Comparison of ENCODE assay signal across 8 cellular contexts in the genomic region with DNA sequence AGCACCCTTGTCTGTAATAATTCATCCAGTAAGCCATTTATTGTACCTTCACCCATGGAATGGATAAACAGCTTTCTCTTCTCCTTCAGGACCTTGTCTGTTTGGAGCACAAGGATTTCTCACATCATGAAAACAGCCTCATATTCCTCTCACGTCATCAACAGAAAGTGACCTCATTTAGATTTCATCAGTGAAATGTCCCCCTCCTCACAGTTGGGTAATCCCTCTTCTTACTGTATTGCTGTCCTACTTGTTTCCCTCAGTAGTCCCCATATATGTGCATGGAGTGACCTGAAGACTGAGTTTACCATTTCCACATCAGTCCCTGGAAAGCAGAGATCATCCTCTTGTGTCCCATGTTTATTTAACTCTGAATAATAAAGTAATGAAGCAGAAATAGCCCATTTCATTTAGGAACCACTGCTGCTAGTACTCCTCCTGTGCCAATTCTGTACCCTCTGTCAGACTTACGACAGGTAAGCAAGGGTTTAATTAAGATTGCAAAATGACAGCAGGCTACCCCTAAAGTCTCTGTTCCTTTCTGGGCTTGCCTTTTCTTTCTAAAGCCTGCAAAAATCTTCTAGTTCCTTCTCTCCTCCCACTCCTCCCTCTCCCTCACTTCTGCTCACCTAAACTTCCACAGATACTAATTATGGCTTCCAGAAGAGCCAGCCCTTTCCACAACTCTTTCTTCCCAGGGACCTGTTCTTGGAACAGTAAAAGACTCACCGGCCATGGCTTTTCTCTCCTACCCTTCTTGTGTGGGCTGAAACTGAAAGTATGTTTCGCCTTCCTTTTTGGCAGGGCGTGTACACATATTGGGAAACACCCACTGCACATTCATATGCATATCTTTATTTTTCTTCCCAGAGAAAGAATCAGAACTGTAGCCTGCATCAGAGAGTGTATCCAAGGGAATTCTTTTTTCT. TPM values are rescaled to one million over a fixed set of nuclear protein-coding genes. Genes with fewer than 3 reads are reported as not detected.
DNase-seq lines count a peak whose midpoint lies in the region; ATAC-seq and TF ChIP-seq lines count a peak whose summit lies in the region.
"Not testable (repeated sequence)": the region's sequence is repeated elsewhere in the genome, so short reads cannot be mapped to it uniquely, and the experiment has no call there.

A gene (minus strand): TSS at position 774 of the 929 bp plus-strand sequence. CDS start 38 bp downstream, at position 736.

- peak; percentile 83 for ATAC-seq in GM19468 (IDR thresholded peaks at IDR 0.05; ENCODE audit: extremely low read depth, unreplicated experiment)
- peak; percentile 100 for ATAC-seq in HG03135 (IDR thresholded peaks at IDR 0.05; ENCODE audit: unreplicated experiment)
- not testable (repeated sequence) for ATAC-seq in Panc1
- ATAC-seq in activated T-helper 17 cell treated with anti-CD3 and anti-CD28 coated beads, Interleukin-2, amount 50 U/mL, for 72 hours (replicated peaks), result peak; percentile 93
- peak; percentile 79 for ATAC-seq in esophagus mucosa
- peak; percentile 92 for ATAC-seq in stimulated activated naive CD8-positive, alpha-beta T cell treated with anti-CD3 and anti-CD28 coated beads, Interleukin-15, amount 100 ng/mL, for 72 hours

- H3K4me3 ChIP-seq in Panc1 (ENCODE audit: low read depth in 2 of 2, low read length in 2 of 2), result not testable (repeated sequence)
- peak within 1 kb of the TSS; percentile 68 for H3K4me3 ChIP-seq in mucosa of stomach (ENCODE audit: low read length)

- not testable (repeated sequence) for H3K36me3 ChIP-seq in Panc1 (ENCODE audit: control insufficient read depth, insufficient read depth, low read length); mucosa of stomach (ENCODE audit: control insufficient read depth, insufficient read depth, low read length)

- H3K27me3 Mint-ChIP-seq in activated T-helper 17 cell treated with anti-CD3 and anti-CD28 coated beads, Interleukin-2, amount 50 U/mL, for 72 hours; stimulated activated naive CD8-positive, alpha-beta T cell treated with anti-CD3 and anti-CD28 coated beads, Interleukin-15, amount 100 ng/mL, for 72 hours: not testable (repeated sequence)

- intact Hi-C loops in Panc1 (cut with micrococcal nuclease; ENCODE audit: unreplicated experiment), result not testable (repeated sequence)

- peak within 1 kb of the TSS; percentile 64 for H3K27ac Mint-ChIP-seq in activated T-helper 17 cell treated with anti-CD3 and anti-CD28 coated beads, Interleukin-2, amount 50 U/mL, for 72 hours
- peak within 1 kb of the TSS; percentile 96 to 99 for H3K27ac Mint-ChIP-seq in stimulated activated naive CD8-positive, alpha-beta T cell treated with anti-CD3 and anti-CD28 coated beads, Interleukin-15, amount 100 ng/mL, for 72 hours

- peak within 1 kb of the TSS; percentile 79 for H3K4me3 Mint-ChIP-seq in activated T-helper 17 cell treated with anti-CD3 and anti-CD28 coated beads, Interleukin-2, amount 50 U/mL, for 72 hours
- H3K4me3 Mint-ChIP-seq in stimulated activated naive CD8-positive, alpha-beta T cell treated with anti-CD3 and anti-CD28 coated beads, Interleukin-15, amount 100 ng/mL, for 72 hours, result peak within 1 kb of the TSS; percentile 80 to 92

- not testable (repeated sequence) for BruUV-seq in Panc1 (replicated peaks; lab: Mats Ljungman, UMichigan)

- H3K9me3 ChIP-seq in Panc1 (ENCODE audit: control insufficient read depth, insufficient read depth, low read depth, low read length); mucosa of stomach (ENCODE audit: control insufficient read depth, low read length): not testable (repeated sequence)

- POLR2A ChIA-PET in Panc1 (lab: Charles Lee), result not testable (repeated sequence)

- not testable (repeated sequence) for TF ChIP-seq CTCF in Panc1 (IDR thresholded peaks at IDR 0.05)

- H3K27me3 ChIP-seq in Panc1 (ENCODE audit: control insufficient read depth, insufficient read depth, low read length); mucosa of stomach (ENCODE audit: control insufficient read depth, insufficient read depth, low read length): not testable (repeated sequence)

- H3K27ac ChIP-seq in Panc1 (ENCODE audit: low read length), result peak within 1 kb of the TSS; percentile 65; the same call in 1 of the 2 replicates

- H3K4me1 ChIP-seq in Panc1 (ENCODE audit: control insufficient read depth, insufficient read depth, low read length), result not testable (repeated sequence)
- peaks cover 21% of the 10 kb centered on the region for H3K4me1 ChIP-seq in mucosa of stomach (ENCODE audit: control insufficient read depth, insufficient read depth, low read length)

- in situ Hi-C loops in Panc1 (cut with HindIII; ENCODE audit: low pct_unique_long_range_greater_than_20kb, low sequenced_read_pairs), result not testable (repeated sequence)

- H3K9ac ChIP-seq in mucosa of stomach (ENCODE audit: low read length), result peak within 1 kb of the TSS; percentile 74

- H3K9me3 Mint-ChIP-seq in activated T-helper 17 cell treated with anti-CD3 and anti-CD28 coated beads, Interleukin-2, amount 50 U/mL, for 72 hours; stimulated activated naive CD8-positive, alpha-beta T cell treated with anti-CD3 and anti-CD28 coated beads, Interleukin-15, amount 100 ng/mL, for 72 hours: not testable (repeated sequence)

- peak; percentile 73 for DNase-seq in Daoy (ENCODE audit: low read depth)
- DNase-seq in Panc1 (ENCODE audit: low read depth, low spot score), result not testable (repeated sequence)
- peak; percentile 23 to 35 for DNase-seq in stimulated activated naive CD8-positive, alpha-beta T cell treated with anti-CD3 and anti-CD28 coated beads, Interleukin-15, amount 100 ng/mL, for 72 hours

- peaks cover 38% of the 10 kb centered on the region for H3K4me1 Mint-ChIP-seq in activated T-helper 17 cell treated with anti-CD3 and anti-CD28 coated beads, Interleukin-2, amount 50 U/mL, for 72 hours
- peaks cover 53% of the 10 kb centered on the region for H3K4me1 Mint-ChIP-seq in stimulated activated naive CD8-positive, alpha-beta T cell treated with anti-CD3 and anti-CD28 coated beads, Interleukin-15, amount 100 ng/mL, for 72 hours

- CTCF ChIA-PET in Panc1 (lab: Charles Lee), result not testable (repeated sequence)

- H3K36me3 Mint-ChIP-seq in activated T-helper 17 cell treated with anti-CD3 and anti-CD28 coated beads, Interleukin-2, amount 50 U/mL, for 72 hours (ENCODE audit: low read depth), result peaks cover 19% of the 10 kb centered on the region

RNA-seq across cellular contexts. Expression of the gene that starts here (rescaled TPM):
- 22.2 and 32.5 TPM in 2 replicates for total RNA-seq in Daoy (2014; rRNA removed; shearing (Covaris generic))
- total RNA-seq in Panc1 (2021; ENCODE audit: unreplicated experiment) (not detected), esophagus mucosa (14.0 TPM)
- not detected for polyA plus RNA-seq in Panc1 (2012; ENCODE audit: insufficient read length)
- 10 to 100 TPM in 1 of 2 donors, 1 to 10 TPM in 1; 8.8 to 25.7 TPM for total RNA-seq in activated T-helper 17 cell treated with anti-CD3 and anti-CD28 coated beads, Interleukin-2, amount 50 U/mL, for 72 hours
